Comparison of ENCODE assay signal across 21 cellular contexts in genomic region chr5:8446179-8446578, GRCh38.
DNase-seq lines count a peak whose midpoint lies in the region; ATAC-seq and TF ChIP-seq lines count a peak whose summit lies in the region.
"Had no signal": no experiment of that assay in that cellular context is flagged by ENCODE, and none has a peak within 500 bp of the region (broad histone marks: within the 10 kb centered on the region; RNA-seq: fewer than 3 reads in every experiment).

No MANE protein-coding gene starts in this region.

- H3K4me1 ChIP-seq in left lung, result no peaks in the 10 kb centered on the region
- H3K4me1 ChIP-seq: Caco-2 had no signal

- H3K36me3 ChIP-seq in left lung, result no peaks in the 10 kb centered on the region

- no peak for DNase-seq in amniotic stem cell (lab: John Stamatoyannopoulos, UW)
- no peak for DNase-seq in NCI-H748 (lab: John Stamatoyannopoulos, UW; ENCODE audit: unreplicated experiment)
- DNase-seq in left lung, result no peak
- DNase-seq: Caco-2; CD4-positive, CD25-positive, alpha-beta regulatory T cell; DMS153; GM23248; NCI-H1048; NCI-H1436 treated with DMSO at 0.1 percent for 48 hours; NCI-H2029 treated with DMSO at 0.1 percent for 48 hours; NCI-H2171 treated with DMSO at 0.1 percent for 48 hours; Right ventricle myocardium superior; T-helper 9 cell had no signal

- peaks cover 0 to 4% of the 10 kb centered on the region in 2 donors for H3K9me3 ChIP-seq in left lung
- H3K9me3 ChIP-seq: Caco-2 had no signal

- no peak overlapping the region for H3K27ac ChIP-seq in left lung
- H3K27ac ChIP-seq: GM23248, KMS-11, SK-N-MC had no signal

- H3K27me3 ChIP-seq in left lung, result no peaks in the 10 kb centered on the region

- ATAC-seq in GM18868 (IDR thresholded peaks at IDR 0.05; ENCODE audit: unreplicated experiment) (peak; percentile 84), HG02610 (IDR thresholded peaks at IDR 0.05; ENCODE audit: unreplicated experiment) (peak; percentile 91), HG03103 (IDR thresholded peaks at IDR 0.05; ENCODE audit: low read depth, unreplicated experiment) (peak; percentile 52), HG03469 (IDR thresholded peaks at IDR 0.05; ENCODE audit: unreplicated experiment) (no peak), left lung (no peak)
- ATAC-seq: HCT116, HepG2 had no signal

- intact Hi-C loops in left lung (cut with DNase I), result no loop called here

- TF ChIP-seq CTCF in left lung (IDR thresholded peaks at IDR 0.05), result no peak

- no peak overlapping the region for H3K4me3 ChIP-seq in left lung
- H3K4me3 ChIP-seq: GM23248, SK-N-MC had no signal

Comparison
In these comparisons a context has a peak if more than half of its experiments do, and no peak if none do; other contexts are left out.
1. ATAC-seq: peak in GM18868 (single experiment), HG02610 (single experiment) and HG03103 (single experiment); none in HG03469 (single experiment) and left lung (single experiment).